In genomic region chr3:49702672-49703071, GRCh38 we compare ENCODE assay signal across 19 cellular contexts. TPM values are rescaled to one million over a fixed set of nuclear protein-coding genes. Genes with fewer than 3 reads are reported as not detected.
DNase-seq lines count a peak whose midpoint lies in the region; ATAC-seq and TF ChIP-seq lines count a peak whose summit lies in the region.
"Had no signal": no experiment of that assay in that cellular context is flagged by ENCODE, and none has a peak within 500 bp of the region (broad histone marks: within the 10 kb centered on the region; RNA-seq: fewer than 3 reads in every experiment).

No MANE protein-coding gene starts in this region.

- no peak overlapping the region for H3K4me3 Mint-ChIP-seq in activated CD8-positive, alpha-beta T cell treated with anti-CD3 and anti-CD28 coated beads, Interleukin-2, amount 10 ng/mL, durations not matched to agents 7 days and 5 days
- no peak overlapping the region for H3K4me3 Mint-ChIP-seq in activated CD8-positive, alpha-beta T cell treated with anti-CD3 and anti-CD28 coated beads for 36 hours
- no peak overlapping the region for H3K4me3 Mint-ChIP-seq in stimulated activated effector memory CD8-positive, alpha-beta T cell treated with anti-CD3 and anti-CD28 coated beads, Interleukin-12 subunit alpha, Interleukin-12 subunit beta, amount 100 ng/mL, for 72 hours
- H3K4me3 Mint-ChIP-seq: B cell; CD14-positive monocyte; CD4-positive, alpha-beta T cell; CD8-positive, alpha-beta memory T cell; GM23338; H9 had no signal

- CTCF ChIA-PET in activated CD8-positive, alpha-beta T cell treated with anti-CD3 and anti-CD28 coated beads, Interleukin-2, amount 10 ng/mL, durations not matched to agents 7 days and 5 days (lab: Charles Lee) = interaction anchor here (1.1 to 3.7 kb wide), 3 partner anchors 9 to 204 kb away, joined by 3 to 19 read pairs (median 11); partner anchors contain the start of gene AMIGO3
- CTCF ChIA-PET in activated CD8-positive, alpha-beta T cell treated with anti-CD3 and anti-CD28 coated beads for 36 hours (lab: Charles Lee) = interaction anchor here (0.6 to 3.5 kb wide), 7 partner anchors 16 to 136 kb away, joined by 3 to 17 read pairs (median 4); partner anchors contain the start of gene AMIGO3

- no peak for TF ChIP-seq POLR2A in heart left ventricle (IDR thresholded peaks at IDR 0.05)

- H3K36me3 Mint-ChIP-seq in activated CD8-positive, alpha-beta T cell treated with anti-CD3 and anti-CD28 coated beads, Interleukin-2, amount 10 ng/mL, durations not matched to agents 7 days and 5 days (ENCODE audit: low read depth) = peaks cover 4% of the 10 kb centered on the region
- H3K36me3 Mint-ChIP-seq in activated CD8-positive, alpha-beta T cell treated with anti-CD3 and anti-CD28 coated beads for 36 hours (ENCODE audit: low read depth) = peaks cover 1% of the 10 kb centered on the region
- H3K36me3 Mint-ChIP-seq in stimulated activated effector memory CD8-positive, alpha-beta T cell treated with anti-CD3 and anti-CD28 coated beads, Interleukin-12 subunit alpha, Interleukin-12 subunit beta, amount 100 ng/mL, for 72 hours = peaks cover 6% of the 10 kb centered on the region

- TF ChIP-seq CTCF in activated CD8-positive, alpha-beta T cell treated with anti-CD3 and anti-CD28 coated beads for 36 hours (IDR thresholded peaks at IDR 0.05) = no peak
- no peak for TF ChIP-seq CTCF in heart left ventricle (IDR thresholded peaks at IDR 0.05)

- no peak overlapping the region for H3K4me3 ChIP-seq in right cardiac atrium (ENCODE audit: low read length)
- no peak overlapping the region for H3K4me3 ChIP-seq in heart left ventricle
- H3K4me3 ChIP-seq: BLaER1 treated with 17β-estradiol and CSF1 and Interleukin-3, amounts not matched to agents 10 nM and 100 nM; GM12878; GM23338 had no signal

- no peaks in the 10 kb centered on the region for H3K9me3 ChIP-seq in right cardiac atrium (ENCODE audit: control insufficient read depth, low read length)
- H3K9me3 ChIP-seq in heart left ventricle = no peaks in the 10 kb centered on the region
- H3K9me3 ChIP-seq: BLaER1 treated with 17β-estradiol and CSF1 and Interleukin-3, amounts not matched to agents 10 nM and 100 nM had no signal

- H3K27ac Mint-ChIP-seq in activated CD8-positive, alpha-beta T cell treated with anti-CD3 and anti-CD28 coated beads, Interleukin-2, amount 10 ng/mL, durations not matched to agents 7 days and 5 days = peak overlapping the region; percentile 57
- H3K27ac Mint-ChIP-seq in activated CD8-positive, alpha-beta T cell treated with anti-CD3 and anti-CD28 coated beads for 36 hours = no peak overlapping the region
- peak overlapping the region; percentile 67 for H3K27ac Mint-ChIP-seq in stimulated activated effector memory CD8-positive, alpha-beta T cell treated with anti-CD3 and anti-CD28 coated beads, Interleukin-12 subunit alpha, Interleukin-12 subunit beta, amount 100 ng/mL, for 72 hours
- H3K27ac Mint-ChIP-seq: CD14-positive monocyte; CD4-positive, alpha-beta T cell; CD8-positive, alpha-beta memory T cell; GM23338 had no signal

- no peak for DNase-seq in activated CD8-positive, alpha-beta T cell treated with anti-CD3 and anti-CD28 coated beads, Interleukin-2, amount 10 ng/mL, durations not matched to agents 7 days and 5 days
- DNase-seq in activated CD8-positive, alpha-beta T cell treated with anti-CD3 and anti-CD28 coated beads for 36 hours = no peak
- peak in 2 of 3 donors; percentile 33 to 35 for DNase-seq in right cardiac atrium
- no peak for DNase-seq in heart left ventricle
- DNase-seq in stimulated activated effector memory CD8-positive, alpha-beta T cell treated with anti-CD3 and anti-CD28 coated beads, Interleukin-12 subunit alpha, Interleukin-12 subunit beta, amount 100 ng/mL, for 72 hours (ENCODE audit: low spot score in 2 of 2) = no peak
- DNase-seq in NCI-H1417 treated with DMSO at 0.1 percent for 48 hours (lab: John Stamatoyannopoulos, UW) = no peak
- DNase-seq: DMS 273 treated with DMSO at 0.1 percent for 48 hours, DMS79 had no signal

- H3K9me3 Mint-ChIP-seq in activated CD8-positive, alpha-beta T cell treated with anti-CD3 and anti-CD28 coated beads, Interleukin-2, amount 10 ng/mL, durations not matched to agents 7 days and 5 days (ENCODE audit: insufficient read depth) = no peaks in the 10 kb centered on the region
- no peaks in the 10 kb centered on the region for H3K9me3 Mint-ChIP-seq in activated CD8-positive, alpha-beta T cell treated with anti-CD3 and anti-CD28 coated beads for 36 hours
- no peaks in the 10 kb centered on the region for H3K9me3 Mint-ChIP-seq in stimulated activated effector memory CD8-positive, alpha-beta T cell treated with anti-CD3 and anti-CD28 coated beads, Interleukin-12 subunit alpha, Interleukin-12 subunit beta, amount 100 ng/mL, for 72 hours
- H3K9me3 Mint-ChIP-seq: CD14-positive monocyte; CD4-positive, alpha-beta T cell; CD8-positive, alpha-beta memory T cell; GM23338; H9 had no signal

- H3K36me3 ChIP-seq in heart left ventricle = peaks cover 0 to 90% (median 60%) of the 10 kb centered on the region in 9 donors

- ATAC-seq in activated CD8-positive, alpha-beta T cell treated with anti-CD3 and anti-CD28 coated beads, Interleukin-2, amount 10 ng/mL, durations not matched to agents 7 days and 5 days = no peak
- ATAC-seq in activated CD8-positive, alpha-beta T cell treated with anti-CD3 and anti-CD28 coated beads for 36 hours = no peak
- ATAC-seq in right cardiac atrium (no peak), heart left ventricle (no peak)
- ATAC-seq in stimulated activated effector memory CD8-positive, alpha-beta T cell treated with anti-CD3 and anti-CD28 coated beads, Interleukin-12 subunit alpha, Interleukin-12 subunit beta, amount 100 ng/mL, for 72 hours = no peak

- POLR2A ChIA-PET in activated CD8-positive, alpha-beta T cell treated with anti-CD3 and anti-CD28 coated beads, Interleukin-2, amount 10 ng/mL, durations not matched to agents 7 days and 5 days (lab: Charles Lee) = interaction anchor here (1.9 kb wide), 1 partner anchor 17 kb away, joined by 4 read pairs; the partner anchor contains the start of gene AMIGO3
- POLR2A ChIA-PET in activated CD8-positive, alpha-beta T cell treated with anti-CD3 and anti-CD28 coated beads for 36 hours (lab: Charles Lee) = interaction anchor here (5.6 kb wide), 1 partner anchor 19 kb away, joined by 40 read pairs; the partner anchor contains the start of genes AMIGO3 and GMPPB

- no peak overlapping the region for H3K27ac ChIP-seq in right cardiac atrium (ENCODE audit: low read length)
- H3K27ac ChIP-seq in heart left ventricle = no peak overlapping the region
- H3K27ac ChIP-seq: 22Rv1; BLaER1 treated with 17β-estradiol and CSF1 and Interleukin-3, amounts not matched to agents 10 nM and 100 nM had no signal

- intact Hi-C loops in activated CD8-positive, alpha-beta T cell treated with anti-CD3 and anti-CD28 coated beads for 36 hours (cut with micrococcal nuclease) = no loop called here
- intact Hi-C loops in right cardiac atrium (cut with DNase I) (no loop called here), heart left ventricle (cut with DNase I) (loop anchor here in 5 of 10 donors (2.0 to 10.0 kb wide), 8 partner anchors 135 to 212 kb away; partner anchors contain the start of gene MST1R (in 2 of the 5))

- H3K4me1 Mint-ChIP-seq in activated CD8-positive, alpha-beta T cell treated with anti-CD3 and anti-CD28 coated beads, Interleukin-2, amount 10 ng/mL, durations not matched to agents 7 days and 5 days (ENCODE audit: low read depth) = no peaks in the 10 kb centered on the region
- H3K4me1 Mint-ChIP-seq in activated CD8-positive, alpha-beta T cell treated with anti-CD3 and anti-CD28 coated beads for 36 hours (ENCODE audit: low read depth) = no peaks in the 10 kb centered on the region
- peaks cover 7% of the 10 kb centered on the region for H3K4me1 Mint-ChIP-seq in stimulated activated effector memory CD8-positive, alpha-beta T cell treated with anti-CD3 and anti-CD28 coated beads, Interleukin-12 subunit alpha, Interleukin-12 subunit beta, amount 100 ng/mL, for 72 hours
- H3K4me1 Mint-ChIP-seq: CD14-positive monocyte had no signal

- no peaks in the 10 kb centered on the region for H3K4me1 ChIP-seq in right cardiac atrium (ENCODE audit: control insufficient read depth, insufficient read depth, low read length)
- peaks cover 0 to 24% (median 4%) of the 10 kb centered on the region in 12 donors for H3K4me1 ChIP-seq in heart left ventricle

- H3K27me3 Mint-ChIP-seq in activated CD8-positive, alpha-beta T cell treated with anti-CD3 and anti-CD28 coated beads, Interleukin-2, amount 10 ng/mL, durations not matched to agents 7 days and 5 days (ENCODE audit: low read depth) = no peaks in the 10 kb centered on the region
- H3K27me3 Mint-ChIP-seq in activated CD8-positive, alpha-beta T cell treated with anti-CD3 and anti-CD28 coated beads for 36 hours = no peaks in the 10 kb centered on the region
- H3K27me3 Mint-ChIP-seq: B cell; CD4-positive, alpha-beta T cell; CD8-positive, alpha-beta memory T cell had no signal

- 93% methylated on average over 11 of the region's 11 CpGs for WGBS in right cardiac atrium
- 91 to 96% (median 94%) methylated on average over 8 to 11 of the region's 11 CpGs for WGBS in heart left ventricle, 4 donors

- no peaks in the 10 kb centered on the region for H3K27me3 ChIP-seq in right cardiac atrium (ENCODE audit: control insufficient read depth, insufficient read depth)
- H3K27me3 ChIP-seq in heart left ventricle = no peaks in the 10 kb centered on the region
- H3K27me3 ChIP-seq: BLaER1 treated with 17β-estradiol and CSF1 and Interleukin-3, amounts not matched to agents 10 nM and 100 nM had no signal

RNA-seq across cellular contexts. Expression of gene RNF123, which starts 13.3 kb away (rescaled TPM):
- total RNA-seq in activated CD8-positive, alpha-beta T cell treated with anti-CD3 and anti-CD28 coated beads, Interleukin-2, amount 10 ng/mL, durations not matched to agents 7 days and 5 days = 10 to 100 TPM; 36.3 to 45.8 TPM
- 10 to 100 TPM; 22.0 to 31.7 TPM for total RNA-seq in activated CD8-positive, alpha-beta T cell treated with anti-CD3 and anti-CD28 coated beads for 36 hours
- total RNA-seq in right cardiac atrium (10 to 100 TPM; 36.6 to 44.6 (median 41.8) TPM), heart left ventricle (10 to 100 TPM; 44.6 to 61.4 (median 49.5) TPM)
- polyA plus RNA-seq in right cardiac atrium (24.4 TPM), heart left ventricle (10 to 100 TPM; 27.7 to 28.5 TPM)

RNA-seq across cellular contexts. Expression of gene MST1, which starts 13.4 kb away (rescaled TPM):
- 1 to 10 TPM; 3.8 to 4.7 TPM for total RNA-seq in activated CD8-positive, alpha-beta T cell treated with anti-CD3 and anti-CD28 coated beads, Interleukin-2, amount 10 ng/mL, durations not matched to agents 7 days and 5 days
- 10 to 100 TPM in 1 of 2 experiments, 1 to 10 TPM in 1; 9.6 to 11.8 TPM for total RNA-seq in activated CD8-positive, alpha-beta T cell treated with anti-CD3 and anti-CD28 coated beads for 36 hours
- 1 to 10 TPM; 3.5 to 7.5 (median 6.6) TPM for total RNA-seq in right cardiac atrium
- polyA plus RNA-seq in right cardiac atrium = 6.2 TPM
- total RNA-seq in heart left ventricle = 10 to 100 TPM in 1 of 9 donors, 1 to 10 TPM in 8; 1.8 to 29.4 (median 3.2) TPM
- polyA plus RNA-seq in heart left ventricle = 1 to 10 TPM; 2.0 to 4.4 TPM

RNA-seq across cellular contexts. Expression of gene AMIGO3, which starts 16.8 kb away (rescaled TPM):
- 1 to 10 TPM in 1 of 2 experiments, under 1 TPM in 1; 0.95 to 2.0 TPM for total RNA-seq in activated CD8-positive, alpha-beta T cell treated with anti-CD3 and anti-CD28 coated beads, Interleukin-2, amount 10 ng/mL, durations not matched to agents 7 days and 5 days
- total RNA-seq in activated CD8-positive, alpha-beta T cell treated with anti-CD3 and anti-CD28 coated beads for 36 hours = under 1 TPM in 1 of 2 experiments, not detected in 1; 0.23 TPM
- total RNA-seq in right cardiac atrium = under 1 TPM in 1 of 4 donors, not detected in 3; 0.09 TPM
- polyA plus RNA-seq in right cardiac atrium = 0.57 TPM
- 1 to 10 TPM in 1 of 9 donors, under 1 TPM in 2, not detected in 6; 0.14 to 1.4 (median 0.40) TPM for total RNA-seq in heart left ventricle
- polyA plus RNA-seq in heart left ventricle = under 1 TPM; 0.69 to 0.76 TPM
- total RNA-seq: B cell, H4 had no signal
- polyA plus RNA-seq: AG04450, CD14-positive monocyte had no signal

RNA-seq across cellular contexts. Expression of gene GMPPB, which starts 21.1 kb away (rescaled TPM):
- total RNA-seq in activated CD8-positive, alpha-beta T cell treated with anti-CD3 and anti-CD28 coated beads, Interleukin-2, amount 10 ng/mL, durations not matched to agents 7 days and 5 days = 10 to 100 TPM; 50.4 to 53.0 TPM
- 10 to 100 TPM; 34.7 to 35.2 TPM for total RNA-seq in activated CD8-positive, alpha-beta T cell treated with anti-CD3 and anti-CD28 coated beads for 36 hours
- 10 to 100 TPM; 12.6 to 34.7 (median 19.6) TPM for total RNA-seq in right cardiac atrium
- polyA plus RNA-seq in right cardiac atrium = 13.2 TPM
- total RNA-seq in heart left ventricle = 10 to 100 TPM in 8 of 9 donors, 1 to 10 TPM in 1; 9.4 to 21.8 (median 13.7) TPM
- 10 to 100 TPM in 1 of 2 donors, 1 to 10 TPM in 1; 7.6 to 53.7 TPM for polyA plus RNA-seq in heart left ventricle

RNA-seq across cellular contexts. Expression of gene APEH, which starts 28.5 kb away (rescaled TPM):
- 100 to 1,000 TPM; 179 to 192 TPM for total RNA-seq in activated CD8-positive, alpha-beta T cell treated with anti-CD3 and anti-CD28 coated beads, Interleukin-2, amount 10 ng/mL, durations not matched to agents 7 days and 5 days
- 100 to 1,000 TPM; 165 to 166 TPM for total RNA-seq in activated CD8-positive, alpha-beta T cell treated with anti-CD3 and anti-CD28 coated beads for 36 hours
- total RNA-seq in right cardiac atrium (100 to 1,000 TPM in 1 of 4 donors, 10 to 100 TPM in 3; 75.7 to 110 (median 93.6) TPM), heart left ventricle (100 to 1,000 TPM in 6 of 9 donors, 10 to 100 TPM in 3; 74.6 to 136 (median 105) TPM)
- polyA plus RNA-seq in right cardiac atrium (37.4 TPM), heart left ventricle (10 to 100 TPM; 18.3 to 84.9 TPM)

Comparison
In these comparisons a context has a peak if more than half of its experiments do, and no peak if none do; other contexts are left out.
1. DNase-seq: peak in right cardiac atrium (2 of 3); none in activated CD8-positive, alpha-beta T cell treated with anti-CD3 and anti-CD28 coated beads, Interleukin-2, amount 10 ng/mL, durations not matched to agents 7 days and 5 days (single experiment), activated CD8-positive, alpha-beta T cell treated with anti-CD3 and anti-CD28 coated beads for 36 hours (single experiment), heart left ventricle (0 of 5), stimulated activated effector memory CD8-positive, alpha-beta T cell treated with anti-CD3 and anti-CD28 coated beads, Interleukin-12 subunit alpha, Interleukin-12 subunit beta, amount 100 ng/mL, for 72 hours (0 of 2) and NCI-H1417 treated with DMSO at 0.1 percent for 48 hours (single experiment).